ENCODE assay signal across 9 cellular contexts in the genomic region with DNA sequence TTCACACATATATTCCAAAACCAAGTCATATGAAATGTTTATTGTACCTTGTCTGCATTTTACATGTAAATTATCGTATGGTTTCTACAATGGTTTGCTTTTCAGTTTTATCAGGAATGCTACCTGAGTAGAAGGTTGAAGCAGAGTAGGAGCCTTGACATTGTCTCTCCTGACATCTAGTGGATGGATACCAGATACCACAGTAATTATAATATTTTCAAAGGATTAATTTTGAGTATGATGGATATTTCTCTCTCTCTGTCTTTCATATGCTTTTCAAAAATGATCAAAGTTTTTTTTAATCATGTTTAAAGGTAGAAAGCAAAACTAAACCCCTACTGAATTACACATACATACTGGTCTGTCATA.
DNase-seq lines count a peak whose midpoint lies in the region; ATAC-seq and TF ChIP-seq lines count a peak whose summit lies in the region.
"Had no signal": no experiment of that assay in that cellular context is flagged by ENCODE, and none has a peak within 500 bp of the region (broad histone marks: within the 10 kb centered on the region; RNA-seq: fewer than 3 reads in every experiment).

No MANE protein-coding gene starts in this region.

- H3K27ac Mint-ChIP-seq in T-helper 2 cell treated with Interferon-gamma antibody and Interleukin-4, amounts not matched to agents 5 μg/mL and 100 μg/mL, for 36 hours, result no peak overlapping the region
- H3K27ac Mint-ChIP-seq in CD4-positive, alpha-beta memory T cell, result no peak overlapping the region

- no peaks in the 10 kb centered on the region for H3K79me2 ChIP-seq in Loucy (ENCODE audit: insufficient read depth, low read length)
- H3K79me2 ChIP-seq: parathyroid adenoma had no signal

- H3K9me3 ChIP-seq in Loucy (ENCODE audit: insufficient read depth, low read depth, low read length) (no peaks in the 10 kb centered on the region), mucosa of descending colon (no peaks in the 10 kb centered on the region)
- H3K9me3 ChIP-seq in CD4-positive, alpha-beta memory T cell (ENCODE audit: control insufficient read depth in 1 of 2, low read length in 2 of 2), result no peaks in the 10 kb centered on the region

- H4K20me1 ChIP-seq in Loucy (ENCODE audit: insufficient read depth, low read length, poor library complexity, severe bottlenecking), result no peaks in the 10 kb centered on the region

- H3K27me3 ChIP-seq in Loucy (ENCODE audit: insufficient read depth, low read length, poor library complexity, severe bottlenecking), result no peaks in the 10 kb centered on the region
- H3K27me3 ChIP-seq in CD4-positive, alpha-beta memory T cell (ENCODE audit: insufficient read depth, low read length), result no peaks in the 10 kb centered on the region

- H3K4me3 Mint-ChIP-seq in T-helper 2 cell treated with Interferon-gamma antibody and Interleukin-4, amounts not matched to agents 5 μg/mL and 100 μg/mL, for 36 hours, result no peak overlapping the region
- no peak overlapping the region for H3K4me3 Mint-ChIP-seq in CD4-positive, alpha-beta memory T cell

- no peaks in the 10 kb centered on the region for H3F3A ChIP-seq in Loucy (ENCODE audit: low read depth)

- peak overlapping the region; percentile 52; the same call in 1 of the 2 replicates for H2AFZ ChIP-seq in Loucy (ENCODE audit: low read length)
- H2AFZ ChIP-seq: parathyroid adenoma had no signal

- POLR2A ChIA-PET in CD4-positive, alpha-beta memory T cell (lab: Charles Lee; ENCODE audit: partially characterized antibody), result no interaction called here

- peak; percentile 70 for ATAC-seq in GM21529 (IDR thresholded peaks at IDR 0.05; ENCODE audit: unreplicated experiment)
- peak; percentile 84 for ATAC-seq in mucosa of descending colon

- no peak overlapping the region for H3K27ac ChIP-seq in CD4-positive, alpha-beta memory T cell (ENCODE audit: low read depth, low read length)
- H3K27ac ChIP-seq: parathyroid adenoma had no signal

- H3K36me3 Mint-ChIP-seq in T-helper 2 cell treated with Interferon-gamma antibody and Interleukin-4, amounts not matched to agents 5 μg/mL and 100 μg/mL, for 36 hours (ENCODE audit: low read depth), result no peaks in the 10 kb centered on the region
- H3K36me3 Mint-ChIP-seq in CD4-positive, alpha-beta memory T cell, result no peaks in the 10 kb centered on the region

- no peak for DNase-seq in astrocyte of the spinal cord (ENCODE audit: low read depth, low spot score)
- DNase-seq in mucosa of descending colon, result no peak
- DNase-seq in T-helper 2 cell treated with Interferon-gamma antibody and Interleukin-4, amounts not matched to agents 5 μg/mL and 100 μg/mL, for 36 hours (ENCODE audit: low spot score), result no peak
- DNase-seq in CD4-positive, alpha-beta memory T cell, result no peak
- DNase-seq in COR-L47 (lab: John Stamatoyannopoulos, UW), result no peak

- no peaks in the 10 kb centered on the region for H3K9me2 ChIP-seq in Loucy (replicated peaks; ENCODE audit: low read depth, low read length)

- H3K9ac ChIP-seq in Loucy (ENCODE audit: low read depth, low read length, poor library complexity, severe bottlenecking), result no peak overlapping the region
- H3K9ac ChIP-seq: parathyroid adenoma had no signal

- in situ Hi-C loops in astrocyte of the spinal cord (cut with HindIII; ENCODE audit: low sequenced_read_pairs), result no loop called here

- intact Hi-C loops in mucosa of descending colon (cut with DNase I, micrococcal nuclease), result no loop called here
- intact Hi-C loops in CD4-positive, alpha-beta memory T cell (cut with micrococcal nuclease), result no loop called here

- H3K4me2 ChIP-seq in Loucy (ENCODE audit: low read depth, low read length, poor library complexity, severe bottlenecking), result no peak overlapping the region

- no peaks in the 10 kb centered on the region for H3K4me1 Mint-ChIP-seq in T-helper 2 cell treated with Interferon-gamma antibody and Interleukin-4, amounts not matched to agents 5 μg/mL and 100 μg/mL, for 36 hours (ENCODE audit: low read depth)
- H3K4me1 Mint-ChIP-seq in CD4-positive, alpha-beta memory T cell, result no peaks in the 10 kb centered on the region

- H3K9me3 Mint-ChIP-seq in T-helper 2 cell treated with Interferon-gamma antibody and Interleukin-4, amounts not matched to agents 5 μg/mL and 100 μg/mL, for 36 hours, result no peaks in the 10 kb centered on the region
- H3K9me3 Mint-ChIP-seq in CD4-positive, alpha-beta memory T cell, result no peaks in the 10 kb centered on the region

- H3K36me3 ChIP-seq in Loucy (ENCODE audit: insufficient read depth, low read length), result no peaks in the 10 kb centered on the region
- H3K36me3 ChIP-seq in mucosa of descending colon (ENCODE audit: low read depth), result no peaks in the 10 kb centered on the region
- H3K36me3 ChIP-seq in CD4-positive, alpha-beta memory T cell (ENCODE audit: insufficient read depth, low read length), result no peaks in the 10 kb centered on the region

- TF ChIP-seq CTCF in GM12872 (IDR thresholded peaks at IDR 0.05; ENCODE audit: insufficient read depth, low read depth, low read length), result peak; percentile 38; the same call in 1 of the 3 replicates
- peak; percentile 61 for TF ChIP-seq CTCF in Loucy (conservative IDR thresholded peaks at IDR 0.05; ENCODE audit: low read length)
- TF ChIP-seq CTCF in astrocyte of the spinal cord (IDR thresholded peaks at IDR 0.05; ENCODE audit: low read depth, low read length), result peak; percentile 32
- peak; percentile 10 for TF ChIP-seq CTCF in mucosa of descending colon (IDR thresholded peaks at IDR 0.05)

- H3K27me3 Mint-ChIP-seq in T-helper 2 cell treated with Interferon-gamma antibody and Interleukin-4, amounts not matched to agents 5 μg/mL and 100 μg/mL, for 36 hours (ENCODE audit: low read depth), result no peaks in the 10 kb centered on the region
- peaks cover 0 to 6% of the 10 kb centered on the region in 2 donors for H3K27me3 Mint-ChIP-seq in CD4-positive, alpha-beta memory T cell

- no peak overlapping the region for H3K4me3 ChIP-seq in Loucy (ENCODE audit: low read length, poor library complexity, severe bottlenecking)
- H3K4me3 ChIP-seq in astrocyte of the spinal cord (ENCODE audit: low read depth, low read length), result no peak overlapping the region
- H3K4me3 ChIP-seq in mucosa of descending colon, result no peak overlapping the region
- H3K4me3 ChIP-seq in CD4-positive, alpha-beta memory T cell (ENCODE audit: low read length in 2 of 2), result no peak overlapping the region

- H3K4me1 ChIP-seq in Loucy (ENCODE audit: insufficient read depth, low read length, poor library complexity, severe bottlenecking) (no peaks in the 10 kb centered on the region), mucosa of descending colon (ENCODE audit: low read depth) (no peaks in the 10 kb centered on the region)
- no peaks in the 10 kb centered on the region for H3K4me1 ChIP-seq in CD4-positive, alpha-beta memory T cell (ENCODE audit: insufficient read depth, low read length)
- H3K4me1 ChIP-seq: parathyroid adenoma had no signal

- CTCF ChIA-PET in CD4-positive, alpha-beta memory T cell (lab: Charles Lee; ENCODE audit: partially characterized antibody), result no interaction called here

Comparison
In these comparisons a context has a peak if more than half of its experiments do, and no peak if none do; other contexts are left out.
1. CTCF ChIP-seq: peak in every context shown above with its lines; median percentile 61 in Loucy; 38 in GM12872; 32 in astrocyte of the spinal cord; 10 in mucosa of descending colon.